Comparison of ENCODE assay signal across 12 cellular contexts in genomic region chrX:31609130-31609529, GRCh38.
DNase-seq lines count a peak whose midpoint lies in the region; ATAC-seq and FAIRE-seq lines count a peak whose summit lies in the region.
"Had no signal": no experiment of that assay in that cellular context is flagged by ENCODE, and none has a peak within 500 bp of the region (broad histone marks: within the 10 kb centered on the region; RNA-seq: fewer than 3 reads in every experiment).

No MANE protein-coding gene starts in this region.

- no peaks in the 10 kb centered on the region for H3K9me3 Mint-ChIP-seq in activated naive CD4-positive, alpha-beta T cell treated with anti-CD3 and anti-CD28 coated beads, Interleukin-2, amount 10 ng/mL, durations not matched to agents 7 days and 5 days

- peak; percentile 70 for FAIRE-seq in RCC 7860 (lab: Jason Lieb, UNC)
- FAIRE-seq: endometrium had no signal

- no peaks in the 10 kb centered on the region for H3K4me1 Mint-ChIP-seq in activated naive CD4-positive, alpha-beta T cell treated with anti-CD3 and anti-CD28 coated beads, Interleukin-2, amount 10 ng/mL, durations not matched to agents 7 days and 5 days

- no peak overlapping the region for H3K4me3 Mint-ChIP-seq in activated naive CD4-positive, alpha-beta T cell treated with anti-CD3 and anti-CD28 coated beads, Interleukin-2, amount 10 ng/mL, durations not matched to agents 7 days and 5 days

- no peak overlapping the region for H3K27ac Mint-ChIP-seq in activated naive CD4-positive, alpha-beta T cell treated with anti-CD3 and anti-CD28 coated beads, Interleukin-2, amount 10 ng/mL, durations not matched to agents 7 days and 5 days

- no peak overlapping the region for H3K4me3 ChIP-seq in skeletal muscle cell (ENCODE audit: low read depth, low read length)
- H3K4me3 ChIP-seq: stomach had no signal

- CTCF ChIA-PET in activated naive CD4-positive, alpha-beta T cell treated with anti-CD3 and anti-CD28 coated beads, Interleukin-2, amount 10 ng/mL, durations not matched to agents 7 days and 5 days (lab: Charles Lee): no interaction called here

- no peaks in the 10 kb centered on the region for H3K36me3 Mint-ChIP-seq in activated naive CD4-positive, alpha-beta T cell treated with anti-CD3 and anti-CD28 coated beads, Interleukin-2, amount 10 ng/mL, durations not matched to agents 7 days and 5 days

- peak; percentile 40 for DNase-seq in GM04504 (ENCODE audit: low read depth)
- DNase-seq in RCC 7860 (ENCODE audit: low spot score): peak; percentile 69
- peak; percentile 84 for DNase-seq in skeletal muscle cell (ENCODE audit: low read depth)
- no peak for DNase-seq in substantia nigra (lab: John Stamatoyannopoulos, UW)
- DNase-seq in activated naive CD4-positive, alpha-beta T cell treated with anti-CD3 and anti-CD28 coated beads, Interleukin-2, amount 10 ng/mL, durations not matched to agents 7 days and 5 days: no peak
- DNase-seq in Kasumi-1 (lab: John Stamatoyannopoulos, UW): no peak
- DNase-seq: H7, RPMI8226, stomach had no signal

- no peak overlapping the region for H3K27ac ChIP-seq in substantia nigra (ENCODE audit: low read depth, low read length, poor library complexity, severe bottlenecking)
- H3K27ac ChIP-seq: stomach had no signal

- H3K27me3 Mint-ChIP-seq in activated naive CD4-positive, alpha-beta T cell treated with anti-CD3 and anti-CD28 coated beads, Interleukin-2, amount 10 ng/mL, durations not matched to agents 7 days and 5 days: no peaks in the 10 kb centered on the region

- ATAC-seq in esophagus mucosa (peak; percentile 59), GM18498 (IDR thresholded peaks at IDR 0.05; ENCODE audit: unreplicated experiment) (no peak)

Comparison
In these comparisons a context has a peak if more than half of its experiments do, and no peak if none do; other contexts are left out.
1. DNase-seq: peak in GM04504 (single experiment), RCC 7860 (single experiment) and skeletal muscle cell (single experiment); none in substantia nigra (0 of 49), activated naive CD4-positive, alpha-beta T cell treated with anti-CD3 and anti-CD28 coated beads, Interleukin-2, amount 10 ng/mL, durations not matched to agents 7 days and 5 days (single experiment) and Kasumi-1 (0 of 2).